Comparison of ENCODE assay signal across 1 cellular context in genomic region chr1:42657981-42658879, GRCh38.
TF ChIP-seq lines count a peak whose summit lies in the region.

Gene PPIH, plus strand, starts transcription at chr1:42658423. Its CDS starts 24 bp downstream, at chr1:42658447.

TF ChIP-seq in K562, 482 proteins besides CTCF, POLR2A, EP300 and RAD21 (continued from another document and continues in another):
- TF ChIP-seq ZBTB43 (CRISPR knock-in tag; IDR thresholded peaks at IDR 0.05) (peak; percentile 16; the same call in 1 of the 2 replicates), HDAC8 (tag; IDR thresholded peaks at IDR 0.05) (no peak; the same call in 1 of the 2 replicates), KLF13 (tag; IDR thresholded peaks at IDR 0.05; ENCODE audit: borderline replicate concordance, low read depth) (peak; percentile 48; the same call in 1 of the 2 replicates), MEIS2 (IDR thresholded peaks at IDR 0.05; ENCODE audit: partially characterized antibody) (peak; percentile 37), CLOCK (CRISPR knock-in tag; IDR thresholded peaks at IDR 0.05; ENCODE audit: borderline replicate concordance) (peak; percentile 65; the same call in 1 of the 2 replicates), ARID3A (IDR thresholded peaks at IDR 0.05; ENCODE audit: borderline replicate concordance, low read depth, low read length) (no peak), RERE (CRISPR knock-in tag; IDR thresholded peaks at IDR 0.05; ENCODE audit: borderline replicate concordance) (no peak), ILF3 (IDR thresholded peaks at IDR 0.05; ENCODE audit: borderline replicate concordance) (no peak), MGA (IDR thresholded peaks at IDR 0.05) (peak; percentile 99), SRSF7 (optimal IDR thresholded peaks at IDR 0.05; ENCODE audit: low read depth, low read length) (no peak), SETDB1 (IDR thresholded peaks at IDR 0.05; ENCODE audit: low read length) (no peak), E2F5 (CRISPR knock-in tag; IDR thresholded peaks at IDR 0.05) (no peak), HEY1 (CRISPR knock-in tag; IDR thresholded peaks at IDR 0.05; ENCODE audit: borderline replicate concordance) (no peak), GTF2B (IDR thresholded peaks at IDR 0.05; ENCODE audit: extremely low read depth, insufficient read length) (no peak), THRB (CRISPR knock-in tag; conservative IDR thresholded peaks at IDR 0.05) (no peak), ZNF436 (CRISPR knock-in tag; IDR thresholded peaks at IDR 0.05) (no peak), ZEB2 (IDR thresholded peaks at IDR 0.05) (peak; percentile 29; the same call in 1 of the 2 replicates), PTBP1 (IDR thresholded peaks at IDR 0.05; ENCODE audit: low read depth, low read length) (no peak), RFX1 (IDR thresholded peaks at IDR 0.05) (no peak), MBD2 (IDR thresholded peaks at IDR 0.05; ENCODE audit: borderline replicate concordance, low read depth) (peak; percentile 67; the same call in 1 of the 2 replicates), ZNF766 (CRISPR knock-in tag; conservative IDR thresholded peaks at IDR 0.05) (no peak; the same call in 1 of the 2 replicates), FOSL1 (tag; conservative IDR thresholded peaks at IDR 0.05) (no peak), JUN (IDR thresholded peaks at IDR 0.05; ENCODE audit: borderline replicate concordance, low read depth, low read length) (no peak), JUN (CRISPR knock-in tag; IDR thresholded peaks at IDR 0.05; ENCODE audit: borderline replicate concordance) (0 out of 2 replicates have a peak, but pooled peaks have one; percentile 85)
